ENCODE assay signal across 8 cellular contexts in the genomic region with DNA sequence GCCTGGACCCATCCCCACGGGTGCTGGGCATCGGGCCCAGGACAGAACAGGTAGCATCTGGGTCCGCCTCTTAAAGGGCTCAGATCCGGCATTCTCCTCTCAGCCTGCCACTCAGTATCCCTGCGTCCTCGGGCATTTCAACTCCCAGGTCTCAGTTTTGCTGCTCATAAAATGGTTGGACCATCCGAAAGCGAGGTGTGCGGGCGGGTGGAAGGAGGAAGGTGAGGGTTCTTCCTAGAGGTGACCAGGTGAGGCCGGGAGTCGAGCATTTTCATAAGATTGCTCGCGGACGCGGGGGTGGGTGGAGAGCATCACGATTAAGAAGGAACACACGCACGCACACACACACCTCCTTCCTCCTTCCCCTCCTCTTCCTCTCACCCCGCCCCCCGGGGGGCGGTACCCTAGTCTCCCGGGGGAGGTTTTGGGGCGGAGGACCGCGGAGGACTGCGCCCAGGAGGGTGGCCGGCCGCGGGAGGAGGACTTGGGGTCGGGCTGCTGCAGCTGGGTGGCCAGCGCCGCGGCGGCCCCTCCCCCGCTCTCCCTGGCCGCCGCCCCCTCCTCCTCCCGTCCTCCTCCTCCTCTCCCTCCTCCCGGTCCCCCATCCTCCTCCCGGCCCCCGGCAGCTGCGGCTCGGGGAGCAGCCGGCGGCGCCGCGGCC.
DNase-seq lines count a peak whose midpoint lies in the region; ATAC-seq and TF ChIP-seq lines count a peak whose summit lies in the region.

No MANE protein-coding gene starts in this region.

- POLR2A ChIA-PET in BJ (lab: Charles Lee) (no interaction called here), HCT116 (lab: Charles Lee) (no interaction called here), PC-9 (lab: Charles Lee; ENCODE audit: unreplicated experiment) (interaction anchor here (0.6 kb wide), 1 partner anchor 106 kb away, joined by 3 read pairs; a partner anchor contains a TSS)
- POLR2A ChIA-PET in activated CD4-positive, alpha-beta T cell treated with anti-CD3 and anti-CD28 coated beads for 36 hours (lab: Charles Lee) = no interaction called here

- H3K4me1 Mint-ChIP-seq in activated CD4-positive, alpha-beta T cell treated with anti-CD3 and anti-CD28 coated beads for 36 hours = peaks cover 8% of the 10 kb centered on the region

- no peak for DNase-seq in BJ (ENCODE audit: low read depth)
- no peak for DNase-seq in HCT116 (ENCODE audit: low read depth, low spot score)
- DNase-seq in activated CD4-positive, alpha-beta T cell treated with anti-CD3 and anti-CD28 coated beads for 36 hours = peak; percentile 61
- DNase-seq in epithelial cell of proximal tubule (ENCODE audit: low read depth) = no peak
- peak; percentile 34 for DNase-seq in occipital lobe (lab: John Stamatoyannopoulos, UW)
- no peak for DNase-seq in PC-9

- H3K9me3 Mint-ChIP-seq in activated CD4-positive, alpha-beta T cell treated with anti-CD3 and anti-CD28 coated beads for 36 hours (ENCODE audit: low read depth) = no peaks in the 10 kb centered on the region

- H3K36me3 ChIP-seq in BJ (ENCODE audit: control insufficient read depth, insufficient read depth, low read length) (no peaks in the 10 kb centered on the region), HCT116 (ENCODE audit: control insufficient read depth in 1 of 2, insufficient read depth in 2 of 2, low read length in 2 of 2) (no peaks in the 10 kb centered on the region), PC-9 (ENCODE audit: low read depth) (no peaks in the 10 kb centered on the region)

- no peaks in the 10 kb centered on the region for H3F3A ChIP-seq in PC-9 (ENCODE audit: insufficient read depth, low read depth)

- H3K9ac ChIP-seq in HCT116 (ENCODE audit: low read length) = peak overlapping the region; percentile 40

- H2AFZ ChIP-seq in HCT116 (ENCODE audit: low read depth, low read length, poor library complexity, severe bottlenecking) = peak overlapping the region; percentile 35
- no peak overlapping the region for H2AFZ ChIP-seq in PC-9

- intact Hi-C loops in HCT116 (cut with micrococcal nuclease) (no loop called here), PC-9 (cut with micrococcal nuclease; ENCODE audit: unreplicated experiment) (no loop called here)
- intact Hi-C loops in activated CD4-positive, alpha-beta T cell treated with anti-CD3 and anti-CD28 coated beads for 36 hours (cut with DNase I, micrococcal nuclease) = no loop called here

- no peak overlapping the region for H3K27ac Mint-ChIP-seq in activated CD4-positive, alpha-beta T cell treated with anti-CD3 and anti-CD28 coated beads for 36 hours

- TF ChIP-seq CTCF in BJ (IDR thresholded peaks at IDR 0.05; ENCODE audit: insufficient read depth, low read depth, low read length) = no peak
- no peak for TF ChIP-seq CTCF in HCT116 (IDR thresholded peaks at IDR 0.05 in 2 of 3, conservative IDR thresholded peaks at IDR 0.05 in 1 of 3; ENCODE audit: borderline replicate concordance in 1 of 3, insufficient read depth in 1 of 3, low read depth in 2 of 3, low read length in 2 of 3)
- no peak for TF ChIP-seq CTCF in epithelial cell of proximal tubule (conservative IDR thresholded peaks at IDR 0.05; ENCODE audit: low read depth, low read length)
- no peak for TF ChIP-seq CTCF in PC-9 (conservative IDR thresholded peaks at IDR 0.05)

- H3K36me3 Mint-ChIP-seq in activated CD4-positive, alpha-beta T cell treated with anti-CD3 and anti-CD28 coated beads for 36 hours (ENCODE audit: low read depth) = no peaks in the 10 kb centered on the region

- H3K4me2 ChIP-seq in HCT116 (ENCODE audit: low read length) (peak overlapping the region; percentile 80), PC-9 (no peak overlapping the region)

- H3K9me3 ChIP-seq in HCT116 (ENCODE audit: control insufficient read depth in 1 of 2, insufficient read depth in 1 of 2, low read depth in 1 of 2, low read length in 2 of 2) (no peaks in the 10 kb centered on the region), PC-9 (ENCODE audit: insufficient read depth, low read depth) (no peaks in the 10 kb centered on the region; the same call in 1 of the 2 replicates)

- no peak for TF ChIP-seq RAD21 in HCT116 (IDR thresholded peaks at IDR 0.05; ENCODE audit: low read depth)

- H3K27ac ChIP-seq in HCT116 (ENCODE audit: low read depth, low read length) = no peak overlapping the region
- H3K27ac ChIP-seq in PC-9 = no peak overlapping the region

- H3K27me3 ChIP-seq in BJ (ENCODE audit: control insufficient read depth, insufficient read depth, low read length) = peaks cover 23% of the 10 kb centered on the region
- no peaks in the 10 kb centered on the region for H3K27me3 ChIP-seq in HCT116 (ENCODE audit: insufficient read depth, low read length)
- H3K27me3 ChIP-seq in PC-9 (ENCODE audit: insufficient read depth, low read depth) = peaks cover 77% of the 10 kb centered on the region

- BruUV-seq in HCT116 (replicated peaks; lab: Mats Ljungman, UMichigan) (no TSS peak), PC-9 (replicated peaks; lab: Mats Ljungman, UMichigan) (no TSS peak)

- H3K9me2 ChIP-seq in HCT116 (ENCODE audit: insufficient read depth) = no peaks in the 10 kb centered on the region
- no peaks in the 10 kb centered on the region for H3K9me2 ChIP-seq in PC-9 (ENCODE audit: insufficient read depth)

- H3K4me1 ChIP-seq in HCT116 (ENCODE audit: control insufficient read depth in 1 of 2, insufficient read depth in 2 of 2, low read length in 2 of 2) = peaks cover 0 to 10% of the 10 kb centered on the region in 2 experiments; a peak in 2 of 4 replicates
- H3K4me1 ChIP-seq in PC-9 (replicated peaks; ENCODE audit: insufficient read depth) = no peaks in the 10 kb centered on the region

- CTCF ChIA-PET in BJ (lab: Yijun Ruan, JAX) (interaction anchor here (0.7 kb wide), 1 partner anchor 28 kb away, joined by 4 read pairs; no protein-coding TSS in a partner anchor), HCT116 (lab: Charles Lee) (no interaction called here), PC-9 (lab: Charles Lee) (no interaction called here)
- CTCF ChIA-PET in activated CD4-positive, alpha-beta T cell treated with anti-CD3 and anti-CD28 coated beads for 36 hours (lab: Charles Lee) = no interaction called here

- ATAC-seq in HCT116 (peak; percentile 83), HG03469 (IDR thresholded peaks at IDR 0.05; ENCODE audit: unreplicated experiment) (no peak), GM18909 (IDR thresholded peaks at IDR 0.05; ENCODE audit: poor library complexity, unreplicated experiment) (no peak)
- peak; percentile 69 for ATAC-seq in activated CD4-positive, alpha-beta T cell treated with anti-CD3 and anti-CD28 coated beads for 36 hours

- H4K20me1 ChIP-seq in HCT116 (ENCODE audit: insufficient read depth) = no peaks in the 10 kb centered on the region
- H4K20me1 ChIP-seq in PC-9 (ENCODE audit: insufficient read depth) = no peaks in the 10 kb centered on the region

- H3K4me3 Mint-ChIP-seq in activated CD4-positive, alpha-beta T cell treated with anti-CD3 and anti-CD28 coated beads for 36 hours = peak overlapping the region; percentile 73

- peaks cover 39% of the 10 kb centered on the region for H3K27me3 Mint-ChIP-seq in activated CD4-positive, alpha-beta T cell treated with anti-CD3 and anti-CD28 coated beads for 36 hours

- no peak for TF ChIP-seq POLR2A in HCT116 (IDR thresholded peaks at IDR 0.05; ENCODE audit: borderline replicate concordance, extremely low read depth, insufficient read depth, insufficient read length)

- H3K4me3 ChIP-seq in BJ (ENCODE audit: low read depth, low read length) (peak overlapping the region; percentile 30), HCT116 (replicated peaks in 1 of 2; ENCODE audit: low read depth in 1 of 2, low read length in 2 of 2) (peak overlapping the region; percentile 47 to 60), epithelial cell of proximal tubule (ENCODE audit: low read depth, low read length) (peak overlapping the region; percentile 45), PC-9 (no peak overlapping the region)

- H3K79me2 ChIP-seq in HCT116 (ENCODE audit: insufficient read depth, low read length) (no peaks in the 10 kb centered on the region), PC-9 (ENCODE audit: low read depth) (no peaks in the 10 kb centered on the region)

- RAD21 ChIA-PET in HCT116 (lab: Charles Lee; ENCODE audit: low non-redundant PET in 1 of 2, low total read pairs in 2 of 2, uncharacterized antibody in 2 of 2, unreplicated experiment in 2 of 2) = no interaction called here

TF ChIP-seq in HCT116, 20 proteins besides CTCF, POLR2A, EP300 and RAD21 (continues in another document):
- TF ChIP-seq, protein P1, sequence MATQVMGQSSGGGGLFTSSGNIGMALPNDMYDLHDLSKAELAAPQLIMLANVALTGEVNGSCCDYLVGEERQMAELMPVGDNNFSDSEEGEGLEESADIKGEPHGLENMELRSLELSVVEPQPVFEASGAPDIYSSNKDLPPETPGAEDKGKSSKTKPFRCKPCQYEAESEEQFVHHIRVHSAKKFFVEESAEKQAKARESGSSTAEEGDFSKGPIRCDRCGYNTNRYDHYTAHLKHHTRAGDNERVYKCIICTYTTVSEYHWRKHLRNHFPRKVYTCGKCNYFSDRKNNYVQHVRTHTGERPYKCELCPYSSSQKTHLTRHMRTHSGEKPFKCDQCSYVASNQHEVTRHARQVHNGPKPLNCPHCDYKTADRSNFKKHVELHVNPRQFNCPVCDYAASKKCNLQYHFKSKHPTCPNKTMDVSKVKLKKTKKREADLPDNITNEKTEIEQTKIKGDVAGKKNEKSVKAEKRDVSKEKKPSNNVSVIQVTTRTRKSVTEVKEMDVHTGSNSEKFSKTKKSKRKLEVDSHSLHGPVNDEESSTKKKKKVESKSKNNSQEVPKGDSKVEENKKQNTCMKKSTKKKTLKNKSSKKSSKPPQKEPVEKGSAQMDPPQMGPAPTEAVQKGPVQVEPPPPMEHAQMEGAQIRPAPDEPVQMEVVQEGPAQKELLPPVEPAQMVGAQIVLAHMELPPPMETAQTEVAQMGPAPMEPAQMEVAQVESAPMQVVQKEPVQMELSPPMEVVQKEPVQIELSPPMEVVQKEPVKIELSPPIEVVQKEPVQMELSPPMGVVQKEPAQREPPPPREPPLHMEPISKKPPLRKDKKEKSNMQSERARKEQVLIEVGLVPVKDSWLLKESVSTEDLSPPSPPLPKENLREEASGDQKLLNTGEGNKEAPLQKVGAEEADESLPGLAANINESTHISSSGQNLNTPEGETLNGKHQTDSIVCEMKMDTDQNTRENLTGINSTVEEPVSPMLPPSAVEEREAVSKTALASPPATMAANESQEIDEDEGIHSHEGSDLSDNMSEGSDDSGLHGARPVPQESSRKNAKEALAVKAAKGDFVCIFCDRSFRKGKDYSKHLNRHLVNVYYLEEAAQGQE (IDR thresholded peaks at IDR 0.05; ENCODE audit: low read depth) = no peak
- no peak for TF ChIP-seq ZFX (IDR thresholded peaks at IDR 0.05)
- TF ChIP-seq FOSL1 (IDR thresholded peaks at IDR 0.05; ENCODE audit: low read depth) = no peak
- TF ChIP-seq, protein P2, sequence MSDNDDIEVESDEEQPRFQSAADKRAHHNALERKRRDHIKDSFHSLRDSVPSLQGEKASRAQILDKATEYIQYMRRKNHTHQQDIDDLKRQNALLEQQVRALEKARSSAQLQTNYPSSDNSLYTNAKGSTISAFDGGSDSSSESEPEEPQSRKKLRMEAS (IDR thresholded peaks at IDR 0.05) = no peak; the same call in 1 of the 2 replicates

Comparison
In these comparisons a context has a peak if more than half of its experiments do, and no peak if none do; other contexts are left out.
1. DNase-seq: peak in activated CD4-positive, alpha-beta T cell treated with anti-CD3 and anti-CD28 coated beads for 36 hours (single experiment) and occipital lobe (single experiment); none in BJ (single experiment), HCT116 (single experiment), epithelial cell of proximal tubule (single experiment) and PC-9 (0 of 2).
2. ATAC-seq: peak in HCT116 (single experiment) and activated CD4-positive, alpha-beta T cell treated with anti-CD3 and anti-CD28 coated beads for 36 hours (single experiment); none in HG03469 (single experiment) and GM18909 (single experiment).